ENCODE assay signal across 8 cellular contexts in the genomic region with DNA sequence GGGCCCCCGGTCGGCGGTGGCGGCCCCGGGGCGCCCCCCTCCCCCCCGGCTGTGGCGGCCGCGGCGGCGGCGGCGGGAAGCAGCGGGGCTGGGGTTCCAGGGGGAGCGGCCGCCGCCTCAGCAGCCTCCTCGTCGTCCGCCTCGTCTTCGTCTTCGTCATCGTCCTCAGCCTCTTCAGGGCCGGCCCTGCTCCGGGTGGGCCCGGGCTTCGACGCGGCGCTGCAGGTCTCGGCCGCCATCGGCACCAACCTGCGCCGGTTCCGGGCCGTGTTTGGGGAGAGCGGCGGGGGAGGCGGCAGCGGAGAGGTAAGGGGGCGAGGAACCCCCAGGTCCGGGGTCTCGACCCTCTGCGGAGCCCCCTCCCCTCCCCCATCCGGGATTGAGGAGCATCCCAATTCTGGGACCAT. TPM values are rescaled to one million over a fixed set of nuclear protein-coding genes. Genes with fewer than 3 reads are reported as not detected.
DNase-seq lines count a peak whose midpoint lies in the region; ATAC-seq and TF ChIP-seq lines count a peak whose summit lies in the region.

No MANE protein-coding gene starts in this region.

- no peaks in the 10 kb centered on the region for H3K27me3 Mint-ChIP-seq in CD4-positive, alpha-beta T cell
- no peaks in the 10 kb centered on the region for H3K27me3 Mint-ChIP-seq in activated naive CD4-positive, alpha-beta T cell treated with anti-CD3 and anti-CD28 coated beads, Interleukin-2, amount 50 U/mL, for 24 hours

- H3K4me3 ChIP-seq in Loucy (ENCODE audit: low read length, poor library complexity, severe bottlenecking) (peak overlapping the region; percentile 92), hepatocyte (peak overlapping the region; percentile 87), skeletal muscle tissue (ENCODE audit: low read length in 3 of 3) (peak overlapping the region; percentile 75 to 81 (median 80))

- H3K4me1 Mint-ChIP-seq in CD4-positive, alpha-beta T cell (ENCODE audit: low read depth), result peaks cover 56% of the 10 kb centered on the region
- H3K4me1 Mint-ChIP-seq in activated naive CD4-positive, alpha-beta T cell treated with anti-CD3 and anti-CD28 coated beads, Interleukin-2, amount 50 U/mL, for 24 hours, result peaks cover 40% of the 10 kb centered on the region

- H3K27ac Mint-ChIP-seq in CD4-positive, alpha-beta T cell, result peak overlapping the region; percentile 98
- no peak overlapping the region for H3K27ac Mint-ChIP-seq in activated naive CD4-positive, alpha-beta T cell treated with anti-CD3 and anti-CD28 coated beads, Interleukin-2, amount 50 U/mL, for 24 hours

- H4K20me1 ChIP-seq in Loucy (ENCODE audit: insufficient read depth, low read length, poor library complexity, severe bottlenecking), result peaks cover 46% of the 10 kb centered on the region
- peaks cover 46% of the 10 kb centered on the region for H4K20me1 ChIP-seq in hepatocyte (ENCODE audit: insufficient read depth, poor library complexity, severe bottlenecking)

- peak; percentile 16 for ATAC-seq in CD4-positive, alpha-beta T cell (ENCODE audit: poor library complexity)
- ATAC-seq in GM21529 (IDR thresholded peaks at IDR 0.05; ENCODE audit: unreplicated experiment), result peak; percentile 13

- H3K4me2 ChIP-seq in Loucy (ENCODE audit: low read depth, low read length, poor library complexity, severe bottlenecking) (peak overlapping the region; percentile 99), hepatocyte (peak overlapping the region; percentile 94)

- H3K4me1 ChIP-seq in Loucy (ENCODE audit: insufficient read depth, low read length, poor library complexity, severe bottlenecking) (peaks cover 39% of the 10 kb centered on the region), hepatocyte (ENCODE audit: insufficient read depth) (peaks cover 10% of the 10 kb centered on the region), skeletal muscle tissue (ENCODE audit: control insufficient read depth in 3 of 3, insufficient read depth in 3 of 3, low read length in 3 of 3) (peaks cover 27 to 43% (median 31%) of the 10 kb centered on the region in 3 donors)

- H3K9me3 ChIP-seq in CD4-positive, alpha-beta T cell (ENCODE audit: control insufficient read depth, low read length), result no peaks in the 10 kb centered on the region
- no peaks in the 10 kb centered on the region for H3K9me3 ChIP-seq in Loucy (ENCODE audit: insufficient read depth, low read depth, low read length)
- no peaks in the 10 kb centered on the region for H3K9me3 ChIP-seq in hepatocyte (ENCODE audit: low read depth)
- no peaks in the 10 kb centered on the region for H3K9me3 ChIP-seq in skeletal muscle tissue (ENCODE audit: control insufficient read depth in 3 of 3, low read length in 3 of 3)

- H3K79me2 ChIP-seq in Loucy (ENCODE audit: insufficient read depth, low read length), result peaks cover 51% of the 10 kb centered on the region
- peaks cover 50% of the 10 kb centered on the region for H3K79me2 ChIP-seq in hepatocyte

- peak in 8 of 10 experiments; percentile 14 to 62 (median 40) for DNase-seq in CD4-positive, alpha-beta T cell
- DNase-seq in hepatocyte (ENCODE audit: low spot score) (no peak), NCI-H2029 (lab: John Stamatoyannopoulos, UW) (no peak), NCI-H128 (lab: John Stamatoyannopoulos, UW; ENCODE audit: unreplicated experiment) (no peak)

- peaks cover 10% of the 10 kb centered on the region; the same call in 1 of the 2 replicates for H3F3A ChIP-seq in Loucy (ENCODE audit: low read depth)

- no peak overlapping the region for H2AFZ ChIP-seq in Loucy (ENCODE audit: low read length)
- H2AFZ ChIP-seq in hepatocyte, result peak overlapping the region; percentile 69

- WGBS in hepatocyte (ENCODE audit: low lambda C conversion rate, missing lambda C conversion rate), result no CpG with 5 or more reads among the region's 48 CpGs

- no peaks in the 10 kb centered on the region for H3K9me2 ChIP-seq in Loucy (replicated peaks; ENCODE audit: low read depth, low read length)
- H3K9me2 ChIP-seq in hepatocyte (replicated peaks; ENCODE audit: insufficient read depth), result no peaks in the 10 kb centered on the region

- peak overlapping the region; percentile 95 for H3K9ac ChIP-seq in Loucy (ENCODE audit: low read depth, low read length, poor library complexity, severe bottlenecking)
- H3K9ac ChIP-seq in skeletal muscle tissue (ENCODE audit: low read depth in 1 of 3, low read length in 3 of 3), result peak overlapping the region; percentile 76 to 86 (median 86)

- H3K4me3 Mint-ChIP-seq in CD4-positive, alpha-beta T cell, result peak overlapping the region; percentile 88
- peak overlapping the region; percentile 77 for H3K4me3 Mint-ChIP-seq in activated naive CD4-positive, alpha-beta T cell treated with anti-CD3 and anti-CD28 coated beads, Interleukin-2, amount 50 U/mL, for 24 hours

- peak overlapping the region; percentile 98 for H3K27ac ChIP-seq in CD4-positive, alpha-beta T cell (ENCODE audit: low read depth, low read length)
- H3K27ac ChIP-seq in hepatocyte, result peak overlapping the region; percentile 86
- peak overlapping the region; percentile 88 for H3K27ac ChIP-seq in skeletal muscle tissue (ENCODE audit: low read depth, low read length)

- POLR2A ChIA-PET in CD4-positive, alpha-beta T cell (lab: Charles Lee), result interaction anchor here (0.6 to 3.1 kb wide), 32 partner anchors 8 to 561 kb away, joined by 3 to 75 read pairs (median 5); partner anchors contain the start of genes ARCN1, ATP5MG, CD3E and DDX6

- CTCF ChIA-PET in CD4-positive, alpha-beta T cell (lab: Charles Lee), result interaction anchor here (0.6 to 1.6 kb wide), 3 partner anchors 34 to 39 kb away, joined by 3 to 6 read pairs (median 3); no protein-coding TSS in a partner anchor

- intact Hi-C loops in CD4-positive, alpha-beta T cell (cut with DNase I, micrococcal nuclease), result loop anchor here (1.0 to 5.0 kb wide), 4 partner anchors 35 to 129 kb away; partner anchors contain the start of genes ATP5MG (in 1 of the 2) and UBE4A (in 1 of the 2)

- no peak for TF ChIP-seq CTCF in CD4-positive, alpha-beta T cell (IDR thresholded peaks at IDR 0.05)
- no peak for TF ChIP-seq CTCF in Loucy (conservative IDR thresholded peaks at IDR 0.05; ENCODE audit: low read length)
- TF ChIP-seq CTCF in hepatocyte (IDR thresholded peaks at IDR 0.05; ENCODE audit: poor library complexity), result no peak

- peaks cover 55% of the 10 kb centered on the region for H3K36me3 Mint-ChIP-seq in CD4-positive, alpha-beta T cell (ENCODE audit: low read depth)
- peaks cover 2% of the 10 kb centered on the region for H3K36me3 Mint-ChIP-seq in activated naive CD4-positive, alpha-beta T cell treated with anti-CD3 and anti-CD28 coated beads, Interleukin-2, amount 50 U/mL, for 24 hours

- no peaks in the 10 kb centered on the region for H3K27me3 ChIP-seq in CD4-positive, alpha-beta T cell (ENCODE audit: control insufficient read depth, insufficient read depth, low read length)
- H3K27me3 ChIP-seq in Loucy (ENCODE audit: insufficient read depth, low read length, poor library complexity, severe bottlenecking) (no peaks in the 10 kb centered on the region), hepatocyte (no peaks in the 10 kb centered on the region), skeletal muscle tissue (ENCODE audit: control insufficient read depth in 3 of 3, insufficient read depth in 3 of 3, low read length in 3 of 3) (no peaks in the 10 kb centered on the region)

- H3K9me3 Mint-ChIP-seq in CD4-positive, alpha-beta T cell, result no peaks in the 10 kb centered on the region
- H3K9me3 Mint-ChIP-seq in activated naive CD4-positive, alpha-beta T cell treated with anti-CD3 and anti-CD28 coated beads, Interleukin-2, amount 50 U/mL, for 24 hours, result no peaks in the 10 kb centered on the region

- H3K36me3 ChIP-seq in Loucy (ENCODE audit: insufficient read depth, low read length) (no peaks in the 10 kb centered on the region; the same call in 1 of the 2 replicates), hepatocyte (replicated peaks; ENCODE audit: insufficient read depth, low read depth) (no peaks in the 10 kb centered on the region), skeletal muscle tissue (ENCODE audit: control insufficient read depth in 3 of 3, insufficient read depth in 3 of 3, low read length in 3 of 3) (no peaks in the 10 kb centered on the region)

RNA-seq across cellular contexts. Expression of gene KMT2A, which starts 0.3 kb away (rescaled TPM):
- 100 to 1,000 TPM; 135 to 140 TPM for total RNA-seq in CD4-positive, alpha-beta T cell
- total RNA-seq in hepatocyte, result 29.1 and 30.6 TPM in 2 replicates
- 23.0 and 25.9 TPM in 2 replicates for polyA plus RNA-seq in hepatocyte
- 20.4 TPM for total RNA-seq in skeletal muscle tissue

RNA-seq across cellular contexts. Expression of gene ATP5MG, which starts 35.2 kb away (rescaled TPM):
- 100 to 1,000 TPM; 147 to 153 TPM for total RNA-seq in CD4-positive, alpha-beta T cell
- total RNA-seq in hepatocyte (64.7 and 68.1 TPM in 2 replicates), skeletal muscle tissue (79.9 TPM)
- 431 and 471 TPM in 2 replicates for polyA plus RNA-seq in hepatocyte

Comparison
In these comparisons a context has a peak if more than half of its experiments do, and no peak if none do; other contexts are left out.
1. DNase-seq: peak in CD4-positive, alpha-beta T cell (8 of 10); none in hepatocyte (single experiment), NCI-H2029 (single experiment) and NCI-H128 (single experiment).
2. Peak in every context shown above with its lines, with median percentiles within 50 percentile points of each other: H3K27ac ChIP-seq and H3K4me3 ChIP-seq.